ENCODE assay signal across 11 cellular contexts in the genomic region with DNA sequence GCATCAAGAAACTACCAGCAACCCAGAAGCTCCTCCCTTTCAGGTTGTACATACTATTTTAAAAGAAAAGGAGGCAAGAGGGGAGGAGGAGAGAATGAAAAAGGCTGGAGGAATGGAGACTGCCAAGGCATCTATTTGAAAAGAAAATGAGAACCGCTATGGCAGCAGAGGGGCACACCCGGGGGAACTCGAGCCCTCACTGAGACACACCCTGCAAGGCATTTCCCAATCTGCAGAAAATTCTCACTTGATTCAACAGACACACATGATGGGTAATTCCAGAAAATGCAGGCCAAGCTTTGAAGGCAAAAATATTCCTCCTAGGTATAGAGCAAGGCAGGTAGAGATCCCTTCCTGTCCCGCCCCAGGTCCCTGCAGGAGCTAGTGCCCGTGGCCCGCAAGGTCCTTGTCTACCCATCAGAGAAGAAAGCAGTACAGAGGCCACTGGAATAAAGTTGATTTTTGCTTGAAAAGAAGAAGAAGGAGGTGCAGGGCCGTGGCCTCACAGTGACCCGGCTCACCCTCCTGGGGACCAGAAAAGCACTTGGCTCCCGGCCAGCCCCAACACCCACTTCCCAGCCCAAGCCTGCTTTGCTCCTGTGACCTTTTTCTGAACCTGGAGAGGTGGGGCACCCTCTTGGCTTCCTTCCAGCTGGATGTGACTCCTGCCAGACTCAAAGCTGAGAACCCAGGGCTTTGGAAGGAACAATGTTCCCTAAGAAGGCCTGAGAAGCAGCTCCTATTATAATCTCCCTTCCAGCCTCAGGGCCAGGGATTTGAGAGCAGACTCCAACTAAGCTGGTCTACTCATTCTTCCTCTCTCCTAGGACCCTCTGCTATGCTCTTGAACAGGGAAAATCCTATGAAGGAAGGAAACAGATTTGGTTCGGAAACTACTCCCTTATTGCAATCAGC. TPM values are rescaled to one million over a fixed set of nuclear protein-coding genes. Genes with fewer than 3 reads are reported as not detected.
A peak's percentile ranks its signal among the peaks of the same experiment; 100 is the strongest.
DNase-seq lines count a peak whose midpoint lies in the region; ATAC-seq, FAIRE-seq and TF ChIP-seq lines count a peak whose summit lies in the region.
"Had no signal": no experiment of that assay in that cellular context is flagged by ENCODE, and none has a peak within 500 bp of the region (broad histone marks: within the 10 kb centered on the region; RNA-seq: fewer than 3 reads in every experiment).

No MANE protein-coding gene starts in this region.

- no peak for FAIRE-seq in urothelium cell line (lab: Jason Lieb, UNC)

- no peak overlapping the region for H3K27ac Mint-ChIP-seq in MCF 10A (ENCODE audit: low read depth, unreplicated experiment)

- no peaks in the 10 kb centered on the region for H3K36me3 Mint-ChIP-seq in MCF 10A (ENCODE audit: insufficient read depth, unreplicated experiment)

- H3K27me3 ChIP-seq in breast epithelium, result no peaks in the 10 kb centered on the region

- H3K36me3 ChIP-seq in breast epithelium, result no peaks in the 10 kb centered on the region
- H3K36me3 ChIP-seq: HAP-1 had no signal

- H3K27me3 Mint-ChIP-seq in MCF 10A (ENCODE audit: insufficient read depth, unreplicated experiment), result peaks cover 31% of the 10 kb centered on the region

- H3K9me3 ChIP-seq in breast epithelium, result peaks cover 4 to 11% of the 10 kb centered on the region in 2 donors
- H3K9me3 ChIP-seq: HAP-1 had no signal

- POLR2A ChIA-PET in MCF 10A (lab: Yijun Ruan, JAX), result interaction anchor here (0.6 kb wide), 1 partner anchor 10 kb away, joined by 3 read pairs; no protein-coding TSS in a partner anchor

- TF ChIP-seq POLR2A in breast epithelium (IDR thresholded peaks at IDR 0.05), result no peak

- H3K4me1 ChIP-seq in breast epithelium, result no peaks in the 10 kb centered on the region
- H3K4me1 ChIP-seq: HAP-1 had no signal

- TF ChIP-seq CTCF in MCF 10A (IDR thresholded peaks at IDR 0.05; ENCODE audit: unreplicated experiment) (no peak), breast epithelium (IDR thresholded peaks at IDR 0.05) (no peak)

- CTCF ChIA-PET in MCF 10A (lab: Yijun Ruan, JAX), result interaction anchor here (0.5 to 0.7 kb wide), 4 partner anchors 48 to 763 kb away, joined by 3 to 5 read pairs (median 3); no protein-coding TSS in a partner anchor

- DNase-seq in MCF 10A (ENCODE audit: unreplicated experiment) (peak; percentile 78), breast epithelium (ENCODE audit: low spot score in 2 of 2) (no peak), RPMI8226 (peak; percentile 100), left cardiac atrium (peak; percentile 62), urothelium cell line (ENCODE audit: low spot score) (peak; percentile 55), NCI-H187 (lab: John Stamatoyannopoulos, UW) (no peak), activated gamma-delta T cell treated with Interleukin-2 at 50 U/mL for 16 hours (no peak)
- DNase-seq: foreskin fibroblast; stimulated activated CD4-positive, alpha-beta T cell treated with anti-CD3 and anti-CD28 coated beads, Interleukin-4, amount 100 ng/mL, for 24 hours had no signal

- intact Hi-C loops in MCF 10A (cut with micrococcal nuclease) (no loop called here), breast epithelium (cut with DNase I; ENCODE audit: low total_unique reads) (no loop called here), left cardiac atrium (cut with DNase I) (no loop called here)

- H3K4me3 ChIP-seq in breast epithelium, result no peak overlapping the region
- H3K4me3 ChIP-seq: HAP-1 had no signal

- ATAC-seq in left cardiac atrium, result peak; percentile 59 to 60
- ATAC-seq in HG02610 (IDR thresholded peaks at IDR 0.05; ENCODE audit: unreplicated experiment), result no peak

- no peak overlapping the region for H3K4me3 Mint-ChIP-seq in MCF 10A (ENCODE audit: unreplicated experiment)

- no peaks in the 10 kb centered on the region for H3K4me1 Mint-ChIP-seq in MCF 10A (ENCODE audit: insufficient read depth, unreplicated experiment)

- no TSS peak for BruUV-seq in MCF 10A (replicated peaks; lab: Mats Ljungman, UMichigan)

- H3K9me3 Mint-ChIP-seq in MCF 10A (ENCODE audit: unreplicated experiment), result no peaks in the 10 kb centered on the region

- peak overlapping the region in 1 of 2 donors; percentile 2 for H3K27ac ChIP-seq in breast epithelium

RNA-seq across cellular contexts. Expression of a gene that starts 6.2 kb away (rescaled TPM):
- total RNA-seq in MCF 10A (2022), result not detected in 2 replicates
- 10 to 100 TPM in 1 of 3 donors, 1 to 10 TPM in 2; 3.3 to 12.0 (median 5.4) TPM for total RNA-seq in breast epithelium
- total RNA-seq in left cardiac atrium, result 1 to 10 TPM; 2.4 to 3.0 TPM

Comparison
In these comparisons a context has a peak if more than half of its experiments do, and no peak if none do; other contexts are left out.
1. DNase-seq: peak in MCF 10A (single experiment), RPMI8226 (single experiment), left cardiac atrium (single experiment) and urothelium cell line (single experiment); none in breast epithelium (0 of 2), NCI-H187 (0 of 2) and activated gamma-delta T cell treated with Interleukin-2 at 50 U/mL for 16 hours (single experiment).